In the genomic region with DNA sequence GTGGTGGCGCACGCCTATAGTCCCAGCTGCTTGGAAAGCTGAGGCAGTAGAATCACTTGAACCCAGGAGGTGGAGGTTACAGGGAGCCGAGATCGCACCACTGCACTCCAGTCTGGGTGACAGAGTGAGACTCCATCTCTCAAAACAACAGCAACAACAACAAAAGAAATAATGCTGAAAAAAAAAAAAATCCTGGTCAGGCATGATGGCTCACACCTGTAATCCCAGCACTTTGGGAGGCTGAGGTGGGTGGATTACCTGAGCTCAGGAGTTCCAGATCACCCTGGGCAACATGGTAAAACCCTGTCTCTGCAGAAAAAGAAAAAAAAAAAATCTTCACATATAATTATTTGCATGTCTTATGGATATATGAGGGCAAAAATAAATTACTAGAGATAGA, we compare ENCODE assay signal across 28 cellular contexts.
"Had no signal": no experiment of that assay in that cellular context is flagged by ENCODE, and none has a peak within 500 bp of the region (broad histone marks: within the 10 kb centered on the region; RNA-seq: fewer than 3 reads in every experiment).

No MANE protein-coding gene starts in this region.

- H3K4me1 ChIP-seq: colonic mucosa, esophagus muscularis mucosa, foreskin keratinocyte, gastrocnemius medialis, gastroesophageal sphincter, heart left ventricle had no signal

- H3K4me3 ChIP-seq: colonic mucosa, coronary artery, dorsolateral prefrontal cortex, esophagus muscularis mucosa, esophagus squamous epithelium, gastrocnemius medialis, gastroesophageal sphincter, heart left ventricle, heart right ventricle, hepatocyte had no signal

- ATAC-seq: effector memory CD8-positive, alpha-beta T cell; esophagus mucosa; foreskin keratinocyte; gastrocnemius medialis; gastroesophageal sphincter; heart left ventricle; heart right ventricle had no signal

- DNase-seq: colonic mucosa; cortex of kidney; dorsolateral prefrontal cortex; effector CD4-positive, alpha-beta T cell; effector CD8-positive, alpha-beta T cell; effector memory CD4-positive, alpha-beta T cell; effector memory CD8-positive, alpha-beta T cell; endodermal cell; erythroblast; esophagus squamous epithelium; foreskin fibroblast; foreskin keratinocyte; foreskin melanocyte; gastrocnemius medialis; glutamatergic neuron; head of caudate nucleus; heart left ventricle; heart right ventricle had no signal

- H3K4me2 ChIP-seq: hepatocyte had no signal

- H3K9me3 ChIP-seq: colonic mucosa, esophagus muscularis mucosa, esophagus squamous epithelium, gastrocnemius medialis, gastroesophageal sphincter, heart left ventricle, heart right ventricle had no signal

- H3K27ac ChIP-seq: colonic mucosa, coronary artery, dorsolateral prefrontal cortex, epithelial cell of prostate, esophagus muscularis mucosa, esophagus squamous epithelium, foreskin keratinocyte, gastrocnemius medialis, gastroesophageal sphincter, heart left ventricle, heart right ventricle, hepatocyte had no signal

- H3K27me3 ChIP-seq: colonic mucosa, dorsolateral prefrontal cortex, esophagus muscularis mucosa, esophagus squamous epithelium, foreskin keratinocyte, gastrocnemius medialis, gastroesophageal sphincter, heart left ventricle, heart right ventricle, hepatocyte had no signal

- H2AFZ ChIP-seq: hepatocyte had no signal

- FAIRE-seq: colon, endometrium, endothelial cell of umbilical vein, frontal cortex had no signal
